ENCODE assay signal across 9 cellular contexts in genomic region chr5:126450388-126450787, GRCh38. TPM values are rescaled to one million over a fixed set of nuclear protein-coding genes. Genes with fewer than 3 reads are reported as not detected.
DNase-seq lines count a peak whose midpoint lies in the region; ATAC-seq and TF ChIP-seq lines count a peak whose summit lies in the region.
"Had no signal": no experiment of that assay in that cellular context is flagged by ENCODE, and none has a peak within 500 bp of the region (broad histone marks: within the 10 kb centered on the region; RNA-seq: fewer than 3 reads in every experiment).

No MANE protein-coding gene starts in this region.

- peaks cover 25 to 48% of the 10 kb centered on the region in 2 donors for H3K4me1 Mint-ChIP-seq in effector memory CD8-positive, alpha-beta T cell (ENCODE audit: low read depth in 2 of 2)

- H3K27me3 ChIP-seq in upper lobe of right lung (no peaks in the 10 kb centered on the region), testis (no peaks in the 10 kb centered on the region)

- intact Hi-C loops in upper lobe of right lung (cut with DNase I): no loop called here
- intact Hi-C loops in testis (cut with DNase I; ENCODE audit: low total_unique reads): no loop called here

- H3K9me3 ChIP-seq in KOPT-K1 (ENCODE audit: insufficient read depth, low read length, poor library complexity, severe bottlenecking) (no peaks in the 10 kb centered on the region), upper lobe of right lung (no peaks in the 10 kb centered on the region), testis (no peaks in the 10 kb centered on the region)

- peak overlapping the region; percentile 86 to 90 for H3K4me3 Mint-ChIP-seq in effector memory CD8-positive, alpha-beta T cell

- H3K9me3 Mint-ChIP-seq in effector memory CD8-positive, alpha-beta T cell: no peaks in the 10 kb centered on the region

- H3K4me1 ChIP-seq in upper lobe of right lung (peaks cover 4% of the 10 kb centered on the region), testis (peaks cover 11% of the 10 kb centered on the region)

- H3K36me3 Mint-ChIP-seq in effector memory CD8-positive, alpha-beta T cell (ENCODE audit: insufficient read depth): peaks cover 19% of the 10 kb centered on the region

- no peaks in the 10 kb centered on the region for H3K36me3 ChIP-seq in KOPT-K1 (ENCODE audit: insufficient read depth, low read length)
- no peaks in the 10 kb centered on the region for H3K36me3 ChIP-seq in upper lobe of right lung
- peaks cover 2% of the 10 kb centered on the region for H3K36me3 ChIP-seq in testis (ENCODE audit: low read depth, missing control alignments)

- H3K27me3 Mint-ChIP-seq in effector memory CD8-positive, alpha-beta T cell: no peaks in the 10 kb centered on the region

- H3K27ac ChIP-seq in KOPT-K1 (ENCODE audit: low read depth, low read length, poor library complexity, severe bottlenecking) (peak overlapping the region; percentile 51), upper lobe of right lung (peak overlapping the region; percentile 60), testis (no peak overlapping the region)
- H3K27ac ChIP-seq: HL-60 had no signal

- no peak for TF ChIP-seq POLR2A in testis (IDR thresholded peaks at IDR 0.05)

- DNase-seq in effector memory CD8-positive, alpha-beta T cell: peak; percentile 3 to 28 (median 7)
- DNase-seq in upper lobe of right lung (no peak), globus pallidus (ENCODE audit: low spot score) (no peak), testis (no peak), UCSD-AML1 (lab: John Stamatoyannopoulos, UW; ENCODE audit: unreplicated experiment) (no peak)

- peak; percentile 45 for ATAC-seq in GM21423 (IDR thresholded peaks at IDR 0.05; ENCODE audit: unreplicated experiment)
- ATAC-seq in effector memory CD8-positive, alpha-beta T cell (replicated peaks): peak; percentile 76
- no peak for ATAC-seq in upper lobe of right lung

- WGBS in testis, 2 donors: 70 to 79% methylated on average over 5 of the region's 5 CpGs

- H3K4me3 ChIP-seq in GM08714 (ENCODE audit: low read length): peak overlapping the region; percentile 76; the same call in 1 of the 2 replicates
- H3K4me3 ChIP-seq in upper lobe of right lung: peak overlapping the region; percentile 17
- H3K4me3 ChIP-seq in testis: no peak overlapping the region

- H3K27ac Mint-ChIP-seq in effector memory CD8-positive, alpha-beta T cell: peak overlapping the region; percentile 97 to 99

- TF ChIP-seq CTCF in upper lobe of right lung (IDR thresholded peaks at IDR 0.05) (no peak), testis (IDR thresholded peaks at IDR 0.05) (no peak)

RNA-seq across cellular contexts. Expression of gene GRAMD2B, which starts 27.2 kb away (rescaled TPM):
- 17.0 TPM for total RNA-seq in upper lobe of right lung
- total RNA-seq in testis: 10 to 100 TPM; 23.5 to 35.0 TPM
- 10.8 TPM for polyA plus RNA-seq in testis (ENCODE audit: insufficient read depth, low read depth, low replicate concordance)

Comparison
In these comparisons a context has a peak if more than half of its experiments do, and no peak if none do; other contexts are left out.
1. H3K4me3 ChIP-seq: peak in GM08714 (single experiment) and upper lobe of right lung (single experiment); none in testis (0 of 2).
2. H3K27ac ChIP-seq: peak in KOPT-K1 (single experiment) and upper lobe of right lung (single experiment); none in testis (0 of 2).
3. DNase-seq: peak in effector memory CD8-positive, alpha-beta T cell (3 of 3); none in upper lobe of right lung (single experiment), globus pallidus (single experiment), testis (single experiment) and UCSD-AML1 (single experiment).